In the genomic region with DNA sequence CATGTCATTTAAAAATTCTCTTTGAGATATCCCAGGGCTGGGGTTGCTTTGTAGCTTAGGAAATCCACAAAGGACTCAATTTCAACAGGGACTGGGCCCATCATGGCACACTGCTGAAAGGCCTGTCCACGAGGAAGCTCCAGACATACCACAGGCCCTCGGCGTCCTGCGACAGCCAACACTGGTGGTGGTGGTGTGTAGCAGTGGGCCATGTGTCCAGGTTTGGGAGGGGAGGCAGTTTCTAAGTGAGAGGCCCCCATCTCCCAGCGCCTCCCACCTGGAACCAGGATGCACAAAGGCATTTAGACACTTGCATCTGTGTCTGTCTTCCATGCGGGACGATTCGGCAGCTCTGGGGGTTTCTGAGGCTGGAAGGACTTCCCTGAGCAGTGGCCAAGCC, we compare ENCODE assay signal across 26 cellular contexts.
"Had no signal": no experiment of that assay in that cellular context is flagged by ENCODE, and none has a peak within 500 bp of the region (broad histone marks: within the 10 kb centered on the region; RNA-seq: fewer than 3 reads in every experiment).

No MANE protein-coding gene starts in this region.

- H3K4me1 Mint-ChIP-seq: activated B cell treated with CpG ODN at 0.5 μM for 24 hours; activated CD4-positive, alpha-beta T cell treated with anti-CD3 and anti-CD28 coated beads, Interleukin-2, amount 10 ng/mL, durations not matched to agents 24 days and 14 days; activated naive CD4-positive, alpha-beta T cell treated with anti-CD3 and anti-CD28 coated beads, Interleukin-2, amount 50 U/mL, for 24 hours; activated naive CD8-positive, alpha-beta T cell treated with anti-CD3 and anti-CD28 coated beads, Interleukin-2, amount 10 ng/mL, durations not matched to agents 7 days and 5 days; activated T-helper 17 cell treated with anti-CD3 and anti-CD28 coated beads, Interleukin-2, amount 50 U/mL, for 72 hours; central memory CD8-positive, alpha-beta T cell had no signal

- DNase-seq: activated B cell treated with CpG ODN at 0.5 μM for 24 hours; activated CD8-positive, alpha-beta memory T cell treated with anti-CD3 and anti-CD28 coated beads, Interleukin-2, amount 50 U/mL, for 48 hours; esophagus squamous epithelium; foreskin melanocyte; T-helper 17 cell; T1000 had no signal

- H3K36me3 Mint-ChIP-seq: activated CD4-positive, alpha-beta memory T cell treated with anti-CD3 and anti-CD28 coated beads for 36 hours; activated naive CD4-positive, alpha-beta T cell treated with anti-CD3 and anti-CD28 coated beads, Interleukin-2, amount 50 U/mL, for 24 hours; activated naive CD8-positive, alpha-beta T cell treated with anti-CD3 and anti-CD28 coated beads, Interleukin-2, amount 10 ng/mL, durations not matched to agents 7 days and 5 days; brain had no signal

- H3K4me3 ChIP-seq: ascending aorta, breast epithelium, cardiac muscle cell, colonic mucosa, esophagus squamous epithelium, gastroesophageal sphincter, heart right ventricle had no signal

- H3K4me1 ChIP-seq: ascending aorta, breast epithelium, colonic mucosa, esophagus squamous epithelium, gastroesophageal sphincter had no signal

- H3K9me3 ChIP-seq: ascending aorta, breast epithelium, colonic mucosa, esophagus squamous epithelium, gastroesophageal sphincter, heart right ventricle had no signal

- H3K27ac Mint-ChIP-seq: activated B cell treated with CpG ODN at 0.5 μM for 24 hours; activated CD4-positive, alpha-beta memory T cell treated with anti-CD3 and anti-CD28 coated beads for 36 hours; activated CD4-positive, alpha-beta T cell treated with anti-CD3 and anti-CD28 coated beads, Interleukin-2, amount 10 ng/mL, durations not matched to agents 24 days and 14 days; activated naive CD4-positive, alpha-beta T cell treated with anti-CD3 and anti-CD28 coated beads for 36 hours; activated naive CD4-positive, alpha-beta T cell treated with anti-CD3 and anti-CD28 coated beads, Interleukin-2, amount 50 U/mL, for 24 hours; activated naive CD8-positive, alpha-beta T cell treated with anti-CD3 and anti-CD28 coated beads, Interleukin-2, amount 10 ng/mL, durations not matched to agents 7 days and 5 days; activated T-cell treated with anti-CD3 and anti-CD28 coated beads, Interleukin-2, amount 50 U/mL, for 24 hours; activated T-helper 17 cell treated with anti-CD3 and anti-CD28 coated beads, Interleukin-2, amount 50 U/mL, for 72 hours; T-helper 17 cell; T-helper 2 cell treated with Interferon-gamma antibody and Interleukin-4, amounts not matched to agents 5 μg/mL and 100 μg/mL, for 36 hours had no signal

- ATAC-seq: activated CD4-positive, CD25-positive, alpha-beta regulatory T cell treated with anti-CD3 and anti-CD28 coated beads, Interleukin-2, amount 50 U/mL, for 24 hours; T-helper 17 cell had no signal

- H3K27me3 Mint-ChIP-seq: activated naive CD4-positive, alpha-beta T cell treated with anti-CD3 and anti-CD28 coated beads, Interleukin-2, amount 50 U/mL, for 24 hours had no signal

- H3K36me3 ChIP-seq: ascending aorta, breast epithelium, cardiac muscle cell, colonic mucosa, esophagus squamous epithelium, gastroesophageal sphincter, heart right ventricle, WERI-Rb-1 had no signal

- H3K27ac ChIP-seq: ascending aorta, breast epithelium, cardiac muscle cell, colonic mucosa, epithelial cell of prostate, esophagus squamous epithelium, gastroesophageal sphincter, heart right ventricle, WERI-Rb-1 had no signal

- H3K27me3 ChIP-seq: ascending aorta, breast epithelium, cardiac muscle cell, colonic mucosa had no signal

- FAIRE-seq: endometrium had no signal

- H3K4me3 Mint-ChIP-seq: activated B cell treated with CpG ODN at 0.5 μM for 24 hours; activated CD4-positive, alpha-beta memory T cell treated with anti-CD3 and anti-CD28 coated beads for 36 hours; activated CD4-positive, alpha-beta T cell treated with anti-CD3 and anti-CD28 coated beads, Interleukin-2, amount 10 ng/mL, durations not matched to agents 24 days and 14 days; activated naive CD4-positive, alpha-beta T cell treated with anti-CD3 and anti-CD28 coated beads for 36 hours; activated naive CD4-positive, alpha-beta T cell treated with anti-CD3 and anti-CD28 coated beads, Interleukin-2, amount 50 U/mL, for 24 hours; activated naive CD8-positive, alpha-beta T cell treated with anti-CD3 and anti-CD28 coated beads, Interleukin-2, amount 10 ng/mL, durations not matched to agents 7 days and 5 days; activated T-cell treated with anti-CD3 and anti-CD28 coated beads, Interleukin-2, amount 50 U/mL, for 24 hours; activated T-helper 17 cell treated with anti-CD3 and anti-CD28 coated beads, Interleukin-2, amount 50 U/mL, for 72 hours; brain; central memory CD8-positive, alpha-beta T cell; T-helper 17 cell; T-helper 2 cell treated with Interferon-gamma antibody and Interleukin-4, amounts not matched to agents 5 μg/mL and 100 μg/mL, for 36 hours had no signal

- H3K9me3 Mint-ChIP-seq: activated B cell treated with CpG ODN at 0.5 μM for 24 hours; activated CD4-positive, alpha-beta memory T cell treated with anti-CD3 and anti-CD28 coated beads for 36 hours; activated CD4-positive, alpha-beta T cell treated with anti-CD3 and anti-CD28 coated beads, Interleukin-2, amount 10 ng/mL, durations not matched to agents 24 days and 14 days; activated naive CD4-positive, alpha-beta T cell treated with anti-CD3 and anti-CD28 coated beads for 36 hours; activated naive CD4-positive, alpha-beta T cell treated with anti-CD3 and anti-CD28 coated beads, Interleukin-2, amount 50 U/mL, for 24 hours; activated naive CD8-positive, alpha-beta T cell treated with anti-CD3 and anti-CD28 coated beads, Interleukin-2, amount 10 ng/mL, durations not matched to agents 7 days and 5 days; activated T-cell treated with anti-CD3 and anti-CD28 coated beads, Interleukin-2, amount 50 U/mL, for 24 hours; activated T-helper 17 cell treated with anti-CD3 and anti-CD28 coated beads, Interleukin-2, amount 50 U/mL, for 72 hours; brain; central memory CD8-positive, alpha-beta T cell; T-helper 2 cell treated with Interferon-gamma antibody and Interleukin-4, amounts not matched to agents 5 μg/mL and 100 μg/mL, for 36 hours had no signal
